Comparison of ENCODE assay signal across 19 cellular contexts in the genomic region with DNA sequence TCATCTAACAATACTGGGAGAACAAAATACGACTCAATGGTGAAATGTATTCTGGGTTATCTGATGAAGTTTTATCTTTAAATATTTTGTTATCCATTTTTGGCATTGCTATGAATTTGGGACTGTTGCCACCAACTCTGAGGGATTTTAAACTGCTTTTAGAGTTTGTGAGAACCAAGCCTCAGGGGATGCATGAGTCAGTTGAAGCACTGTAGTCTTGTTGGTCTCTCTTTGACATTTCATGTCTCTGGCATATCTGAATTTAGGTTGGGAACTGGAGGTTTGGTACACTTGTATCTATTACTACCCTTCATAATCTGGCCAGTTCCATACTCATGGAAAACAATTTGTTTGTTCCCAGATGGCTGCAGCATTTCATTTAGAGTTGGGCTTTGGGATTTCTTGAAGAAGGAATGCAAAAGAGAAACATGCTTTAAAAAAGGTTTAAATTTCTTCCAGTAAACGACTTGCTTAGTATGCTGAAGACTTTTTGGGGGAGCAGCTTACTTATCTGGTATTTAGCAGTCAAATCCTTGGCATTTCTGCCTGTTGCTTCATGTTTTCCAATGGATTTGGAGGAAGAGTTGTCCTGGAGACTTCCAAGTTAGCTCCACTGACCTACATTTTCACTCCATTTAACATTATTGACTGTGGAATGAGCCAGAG. TPM values are rescaled to one million over a fixed set of nuclear protein-coding genes. Genes with fewer than 3 reads are reported as not detected.
DNase-seq lines count a peak whose midpoint lies in the region; ATAC-seq and TF ChIP-seq lines count a peak whose summit lies in the region.
"Had no signal": no experiment of that assay in that cellular context is flagged by ENCODE, and none has a peak within 500 bp of the region (broad histone marks: within the 10 kb centered on the region; RNA-seq: fewer than 3 reads in every experiment).

No MANE protein-coding gene starts in this region.

- no peaks in the 10 kb centered on the region for H3K9me2 ChIP-seq in PC-3 (replicated peaks; ENCODE audit: low read length)

- no peaks in the 10 kb centered on the region for H3K36me3 Mint-ChIP-seq in nephron progenitor cell (ENCODE audit: low read depth)

- H2AFZ ChIP-seq in PC-3 (ENCODE audit: low read length), result no peak overlapping the region

- H3K27me3 ChIP-seq in right cardiac atrium (ENCODE audit: control insufficient read depth, insufficient read depth), result no peaks in the 10 kb centered on the region
- no peaks in the 10 kb centered on the region for H3K27me3 ChIP-seq in heart left ventricle
- no peaks in the 10 kb centered on the region for H3K27me3 ChIP-seq in tibial artery
- H3K27me3 ChIP-seq in PC-3 (ENCODE audit: low read length), result peaks cover 91% of the 10 kb centered on the region
- H3K27me3 ChIP-seq: BLaER1 treated with 17β-estradiol and CSF1 and Interleukin-3, amounts not matched to agents 10 nM and 100 nM had no signal

- H3K79me2 ChIP-seq in PC-3 (ENCODE audit: low read length), result no peaks in the 10 kb centered on the region

- H3K9me3 ChIP-seq in right cardiac atrium (ENCODE audit: control insufficient read depth, low read length) (no peaks in the 10 kb centered on the region), heart left ventricle (no peaks in the 10 kb centered on the region), tibial artery (no peaks in the 10 kb centered on the region), PC-3 (ENCODE audit: low read length) (no peaks in the 10 kb centered on the region)
- H3K9me3 ChIP-seq: BLaER1 treated with 17β-estradiol and CSF1 and Interleukin-3, amounts not matched to agents 10 nM and 100 nM had no signal

- H3K4me1 Mint-ChIP-seq in nephron progenitor cell, result peaks cover 36% of the 10 kb centered on the region

- TF ChIP-seq CTCF in heart left ventricle (IDR thresholded peaks at IDR 0.05) (no peak), epithelial cell of esophagus (IDR thresholded peaks at IDR 0.05; ENCODE audit: insufficient read depth, low read depth, low read length, missing control alignments) (no peak), tibial artery (IDR thresholded peaks at IDR 0.05) (no peak), PC-3 (conservative IDR thresholded peaks at IDR 0.05; ENCODE audit: low read depth, low read length) (no peak), nephron progenitor cell (IDR thresholded peaks at IDR 0.05) (no peak)

- no peaks in the 10 kb centered on the region for H3F3A ChIP-seq in PC-3 (ENCODE audit: low read length, unreplicated experiment)

- H3K27ac Mint-ChIP-seq in nephron progenitor cell, result no peak overlapping the region

- no peaks in the 10 kb centered on the region for H3K9me3 Mint-ChIP-seq in nephron progenitor cell

- H3K4me2 ChIP-seq in PC-3 (ENCODE audit: low read length), result no peak overlapping the region

- H3K4me1 ChIP-seq in right cardiac atrium (ENCODE audit: control insufficient read depth, insufficient read depth, low read length) (no peaks in the 10 kb centered on the region), heart left ventricle (peaks cover 0 to 32% (median 11%) of the 10 kb centered on the region in 12 donors), tibial artery (peaks cover 0 to 66% (median 15%) of the 10 kb centered on the region in 4 donors), PC-3 (ENCODE audit: insufficient read depth, low read length) (no peaks in the 10 kb centered on the region)

- DNase-seq in right cardiac atrium (no peak), heart left ventricle (no peak), epithelial cell of esophagus (ENCODE audit: low read depth) (peak; percentile 24), medulla oblongata (ENCODE audit: extremely low spot score) (peak; percentile 24), tibial artery (no peak), NCI-H774 (lab: John Stamatoyannopoulos, UW) (no peak), PC-3 (no peak), nephron progenitor cell (no peak)
- DNase-seq: DMS79 treated with DMSO at 0.1 percent for 48 hours; GF-D8; KBM-7; NCI-H1436; NCI-H2029; NCI-H2171; NCI-H446; NK-92 treated with Interleukin-12 subunit alpha and Interleukin-12 subunit beta, amount 100 ng/mL, for 24 hours; OCI-M1 had no signal

- H3K27ac ChIP-seq in right cardiac atrium (ENCODE audit: low read length) (no peak overlapping the region), heart left ventricle (peak overlapping the region in 5 of 12 donors; percentile 2 to 54 (median 20)), tibial artery (peak overlapping the region; percentile 64 to 72), PC-3 (ENCODE audit: low read length) (no peak overlapping the region)
- H3K27ac ChIP-seq: BLaER1 treated with 17β-estradiol and CSF1 and Interleukin-3, amounts not matched to agents 10 nM and 100 nM; RWPE1 had no signal

- CTCF ChIA-PET in PC-3 (lab: Charles Lee), result no interaction called here

- no peak overlapping the region for H3K9ac ChIP-seq in PC-3 (ENCODE audit: low read length)
- H3K9ac ChIP-seq: BLaER1 treated with 17β-estradiol and CSF1 and Interleukin-3, amounts not matched to agents 10 nM and 100 nM had no signal

- no peak overlapping the region for H3K4me3 ChIP-seq in right cardiac atrium (ENCODE audit: low read length)
- H3K4me3 ChIP-seq in heart left ventricle, result no peak overlapping the region
- no peak overlapping the region for H3K4me3 ChIP-seq in epithelial cell of esophagus (ENCODE audit: low read length)
- H3K4me3 ChIP-seq in tibial artery, result no peak overlapping the region
- no peak overlapping the region for H3K4me3 ChIP-seq in PC-3 (ENCODE audit: low read length)
- H3K4me3 ChIP-seq: BLaER1 treated with 17β-estradiol and CSF1 and Interleukin-3, amounts not matched to agents 10 nM and 100 nM had no signal

- ATAC-seq in right cardiac atrium (peak; percentile 10 to 50), heart left ventricle (no peak), PC-3 (no peak)

- POLR2A ChIA-PET in PC-3 (lab: Charles Lee; ENCODE audit: unreplicated experiment), result interaction anchor here (0.6 kb wide), 1 partner anchor 57 kb away, joined by 3 read pairs; no protein-coding TSS in a partner anchor

- no peak for TF ChIP-seq POLR2A in heart left ventricle (IDR thresholded peaks at IDR 0.05)

- no peak overlapping the region for H3K4me3 Mint-ChIP-seq in nephron progenitor cell

- no TSS peak for BruUV-seq in PC-3 (replicated peaks; lab: Mats Ljungman, UMichigan)

- WGBS in right cardiac atrium, result 52% methylated on average over 2 of the region's 2 CpGs
- WGBS in heart left ventricle, 4 donors, result 56 to 62% (median 60%) methylated on average over 2 of the region's 2 CpGs

- H3K27me3 Mint-ChIP-seq in nephron progenitor cell (ENCODE audit: low read depth, poor library complexity), result peaks cover 42% of the 10 kb centered on the region

- H3K36me3 ChIP-seq in heart left ventricle, result no peaks in the 10 kb centered on the region
- H3K36me3 ChIP-seq in tibial artery, result no peaks in the 10 kb centered on the region
- no peaks in the 10 kb centered on the region for H3K36me3 ChIP-seq in PC-3 (ENCODE audit: low read depth, low read length)
- H3K36me3 ChIP-seq: BLaER1 treated with 17β-estradiol and CSF1 and Interleukin-3, amounts not matched to agents 10 nM and 100 nM had no signal

- H4K20me1 ChIP-seq in PC-3 (ENCODE audit: low read length), result no peaks in the 10 kb centered on the region
- H4K20me1 ChIP-seq: BLaER1 treated with 17β-estradiol and CSF1 and Interleukin-3, amounts not matched to agents 10 nM and 100 nM had no signal

- intact Hi-C loops in right cardiac atrium (cut with DNase I) (no loop called here), heart left ventricle (cut with DNase I) (loop anchor here in 1 of 10 donors (10.0 kb wide), 1 partner anchor 69 kb away; no protein-coding TSS in a partner anchor), tibial artery (cut with DNase I; ENCODE audit: low total_unique reads) (no loop called here), PC-3 (cut with micrococcal nuclease) (no loop called here)

RNA-seq across cellular contexts. Expression of a gene that starts 28.9 kb away (rescaled TPM):
- 10 to 100 TPM; 34.9 to 43.9 (median 38.6) TPM for total RNA-seq in right cardiac atrium
- polyA plus RNA-seq in right cardiac atrium, result 21.3 TPM
- 10 to 100 TPM; 34.3 to 60.9 (median 38.8) TPM for total RNA-seq in heart left ventricle
- 10 to 100 TPM; 16.6 to 31.1 TPM for polyA plus RNA-seq in heart left ventricle
- 14.7 and 25.9 TPM in 2 replicates for total RNA-seq in PC-3 (2014; rRNA removed)

Comparison
In these comparisons a context has a peak if more than half of its experiments do, and no peak if none do; other contexts are left out.
1. ATAC-seq: peak in right cardiac atrium (2 of 2); none in heart left ventricle (0 of 4) and PC-3 (single experiment).
2. DNase-seq: peak in epithelial cell of esophagus (single experiment) and medulla oblongata (single experiment); none in right cardiac atrium (0 of 3), heart left ventricle (0 of 5), tibial artery (0 of 2), NCI-H774 (single experiment), PC-3 (single experiment) and nephron progenitor cell (single experiment).
3. H3K27ac ChIP-seq: peak in tibial artery (2 of 2); none in right cardiac atrium (single experiment) and PC-3 (single experiment).